Comparison of ENCODE assay signal across 8 cellular contexts in the genomic region with DNA sequence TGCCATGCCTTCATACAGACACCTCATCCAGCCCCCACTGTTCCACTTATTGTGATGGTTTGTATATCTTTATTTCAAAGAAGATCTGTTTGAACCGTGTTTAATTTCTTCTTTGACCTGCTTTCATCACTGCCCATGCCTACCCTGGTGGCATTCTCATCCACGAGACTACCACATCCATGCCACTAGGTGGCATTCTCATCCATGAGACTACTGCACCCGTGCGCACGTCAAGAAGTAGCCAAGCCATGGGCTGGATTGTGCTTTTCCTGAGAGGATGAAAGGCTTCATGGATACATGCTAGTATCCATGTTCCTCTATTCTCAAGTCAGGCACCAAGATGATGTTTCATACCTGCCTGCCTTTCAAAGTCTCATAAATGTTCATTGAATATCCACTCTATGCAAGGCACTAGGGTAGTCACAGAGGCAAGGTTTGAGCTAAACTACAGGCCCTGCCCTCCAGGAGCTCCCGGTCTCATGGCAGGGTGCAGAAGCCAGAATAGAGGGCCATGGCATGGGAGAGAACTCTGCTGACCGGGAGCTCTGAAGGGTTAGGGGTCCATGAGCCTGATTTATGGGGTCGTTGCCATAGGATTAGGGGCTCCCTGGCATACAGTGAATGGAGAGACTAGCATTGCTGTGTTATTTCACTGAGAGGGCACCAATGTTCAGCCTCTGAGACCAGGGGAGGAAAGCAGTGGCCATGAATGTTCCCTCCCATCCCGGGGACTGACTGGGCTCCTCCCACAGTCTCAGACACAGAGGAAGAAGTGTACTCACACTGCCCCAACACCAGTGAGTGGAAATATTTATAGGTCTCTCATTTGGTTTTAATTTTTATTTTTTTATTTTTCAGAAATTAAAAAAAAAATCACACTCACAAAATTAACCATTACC. TPM values are rescaled to one million over a fixed set of nuclear protein-coding genes. Genes with fewer than 3 reads are reported as not detected.
DNase-seq lines count a peak whose midpoint lies in the region; ATAC-seq, FAIRE-seq and TF ChIP-seq lines count a peak whose summit lies in the region.

No MANE protein-coding gene starts in this region.

- no peak for TF ChIP-seq POLR2A in HepG2 (IDR thresholded peaks at IDR 0.05; ENCODE audit: insufficient read depth in 1 of 2, low read depth in 2 of 2, low read length in 2 of 2)
- no peak for TF ChIP-seq POLR2A in testis (IDR thresholded peaks at IDR 0.05)

- WGBS in HepG2 (ENCODE audit: low lambda C conversion rate), result 54% methylated on average over 6 of the region's 9 CpGs
- WGBS in testis, 2 donors, result 39 to 44% methylated on average over 9 of the region's 9 CpGs

- no peaks in the 10 kb centered on the region for H3K79me2 ChIP-seq in HepG2 (ENCODE audit: insufficient read depth, low read length)

- FAIRE-seq in HepG2 (lab: Jason Lieb, UNC), result peak; percentile 95

- H3K4me3 ChIP-seq in RWPE2 (ENCODE audit: severe bottlenecking), result no peak overlapping the region
- no peak overlapping the region for H3K4me3 ChIP-seq in choroid plexus epithelial cell (ENCODE audit: low read depth, low read length)
- no peak overlapping the region for H3K4me3 ChIP-seq in HepG2 (replicated peaks in 1 of 3; ENCODE audit: insufficient read depth in 1 of 3, low read depth in 2 of 3, low read length in 3 of 3)
- H3K4me3 ChIP-seq in testis, result no peak overlapping the region

- H3K27me3 ChIP-seq in RWPE2 (ENCODE audit: insufficient read depth, poor library complexity, severe bottlenecking) (no peaks in the 10 kb centered on the region), HepG2 (ENCODE audit: control insufficient read depth in 1 of 2, insufficient read depth in 2 of 2, low read length in 2 of 2) (no peaks in the 10 kb centered on the region), testis (no peaks in the 10 kb centered on the region)

- POLR2A ChIA-PET in HepG2 (lab: Yijun Ruan, JAX), result no interaction called here

- CTCF ChIA-PET in HepG2 (lab: Yijun Ruan, JAX; ENCODE audit: low intra/inter-chr PET ratio, low total read pairs), result interaction anchor here (0.8 kb wide), 1 partner anchor 523 kb away, joined by 4 read pairs; no protein-coding TSS in a partner anchor

- peak; percentile 68 for DNase-seq in D341Med (ENCODE audit: low spot score)
- no peak for DNase-seq in RWPE2 (ENCODE audit: low spot score)
- DNase-seq in choroid plexus epithelial cell (ENCODE audit: low read depth), result peak; percentile 77
- peak; percentile 23 for DNase-seq in HepG2 (ENCODE audit: low spot score)
- DNase-seq in testis, result peak; percentile 76
- DNase-seq in activated CD4-positive, CD25-positive, alpha-beta regulatory T cell treated with anti-CD3 and anti-CD28 coated beads, Interleukin-2, amount 50 U/mL, for 72 hours, result no peak

- no peaks in the 10 kb centered on the region for H3K4me1 ChIP-seq in RWPE2 (ENCODE audit: insufficient read depth, poor library complexity, severe bottlenecking)
- H3K4me1 ChIP-seq in HepG2 (ENCODE audit: insufficient read depth, low read length), result no peaks in the 10 kb centered on the region
- peaks cover 4% of the 10 kb centered on the region for H3K4me1 ChIP-seq in testis

- H3K9ac ChIP-seq in HepG2 (ENCODE audit: insufficient read depth, low read depth, low read length), result no peak overlapping the region

- H2AFZ ChIP-seq in HepG2 (ENCODE audit: low read length), result no peak overlapping the region

- intact Hi-C loops in HepG2 (cut with micrococcal nuclease; ENCODE audit: unreplicated experiment) (loop anchor here (2.0 kb wide), 2 partner anchors 88 to 522 kb away; no protein-coding TSS in a partner anchor), testis (cut with DNase I; ENCODE audit: low total_unique reads) (no loop called here)

- TF ChIP-seq RAD21 in Ishikawa (IDR thresholded peaks at IDR 0.05; ENCODE audit: low read depth) (peak; percentile 73), HepG2 (CRISPR knock-in tag; IDR thresholded peaks at IDR 0.05) (no peak)

- no TSS peak for BruUV-seq in HepG2 (replicated peaks; lab: Mats Ljungman, UMichigan)

- in situ Hi-C loops in HepG2 (cut with HindIII; ENCODE audit: extremely low pct_ligation_motif_present, low pct_unique_long_range_greater_than_20kb), result loop anchor here (25.0 kb wide), 3 partner anchors 399 to 724 kb away; a partner anchor contains a TSS

- TF ChIP-seq CTCF in RWPE2 (IDR thresholded peaks at IDR 0.05; ENCODE audit: poor library complexity, severe bottlenecking), result peak; percentile 70
- TF ChIP-seq CTCF in choroid plexus epithelial cell (conservative IDR thresholded peaks at IDR 0.05; ENCODE audit: low read depth, low read length), result peak; percentile 80
- peak; percentile 82 for TF ChIP-seq CTCF in HepG2 (CRISPR knock-in tag; IDR thresholded peaks at IDR 0.05)
- peak; percentile 38 to 58 (median 57) for TF ChIP-seq CTCF in testis (IDR thresholded peaks at IDR 0.05)

- ATAC-seq in GM18907 (IDR thresholded peaks at IDR 0.05; ENCODE audit: unreplicated experiment), result peak; percentile 92
- ATAC-seq in RWPE2 (ENCODE audit: low read depth), result peak; percentile 80
- peak; percentile 90 for ATAC-seq in HepG2

- no peak overlapping the region for H3K27ac ChIP-seq in RWPE2 (ENCODE audit: poor library complexity, severe bottlenecking)
- no peak overlapping the region for H3K27ac ChIP-seq in HepG2 (ENCODE audit: extremely low read length, insufficient read depth, low read length)
- peak overlapping the region in 1 of 2 donors; percentile 61 for H3K27ac ChIP-seq in testis

- H3K36me3 ChIP-seq in RWPE2 (ENCODE audit: low read depth) (peaks cover 8% of the 10 kb centered on the region; the same call in 1 of the 2 replicates), HepG2 (replicated peaks in 1 of 2; ENCODE audit: control insufficient read depth in 1 of 2, insufficient read depth in 2 of 2, low read length in 2 of 2) (no peaks in the 10 kb centered on the region; a peak in 1 of 5 replicates), testis (ENCODE audit: low read depth, missing control alignments) (no peaks in the 10 kb centered on the region)

- H3K4me2 ChIP-seq in HepG2 (ENCODE audit: low read depth, low read length), result no peak overlapping the region

- no peaks in the 10 kb centered on the region for H4K20me1 ChIP-seq in HepG2 (ENCODE audit: insufficient read depth, low read length)

- H3K9me3 ChIP-seq in RWPE2 (ENCODE audit: severe bottlenecking), result no peaks in the 10 kb centered on the region
- H3K9me3 ChIP-seq in HepG2 (ENCODE audit: low read length), result no peaks in the 10 kb centered on the region
- no peaks in the 10 kb centered on the region for H3K9me3 ChIP-seq in testis

- no peak for TF ChIP-seq EP300 in Ishikawa (IDR thresholded peaks at IDR 0.05; ENCODE audit: borderline replicate concordance)
- no peak for TF ChIP-seq EP300 in HepG2 (IDR thresholded peaks at IDR 0.05; ENCODE audit: low read depth in 2 of 2, low read length in 2 of 2)
- TF ChIP-seq EP300 in HepG2 (CRISPR knock-in tag; IDR thresholded peaks at IDR 0.05; ENCODE audit: borderline replicate concordance), result no peak

RNA-seq across cellular contexts. Expression of a gene that starts 24.8 kb away (rescaled TPM):
- 22.0 and 29.0 TPM in 2 replicates for total RNA-seq in HepG2 (2016; rRNA removed; fragmentation: Illumina TruSeq; extraction: Trizol)
- 13.4 and 21.7 TPM in 2 replicates for total RNA-seq in HepG2 (2016; cell fraction: cytosol; rRNA removed; fragmentation: Illumina TruSeq; extraction: Trizol; ENCODE audit: low read depth)
- total RNA-seq in HepG2 (2016; cell fraction: insoluble cytoplasmic fraction; rRNA removed; fragmentation: Illumina TruSeq; extraction: Trizol), result 20.4 and 27.4 TPM in 2 replicates
- total RNA-seq in HepG2 (2016; cell fraction: membrane; rRNA removed; fragmentation: Illumina TruSeq; extraction: Trizol), result 28.1 and 36.4 TPM in 2 replicates
- 14.2 and 19.6 TPM in 2 replicates for total RNA-seq in HepG2 (2016; cell fraction: nucleus; rRNA removed; fragmentation: Illumina TruSeq; extraction: Trizol)
- polyA plus RNA-seq in HepG2 (2011; rRNA removed), result 20.4 and 23.8 TPM in 2 replicates
- polyA plus RNA-seq in HepG2 (2011; cell fraction: cytosol; rRNA removed), result 20.3 and 22.5 TPM in 2 replicates
- 38.1 and 38.2 TPM in 2 replicates for polyA plus RNA-seq in HepG2 (2011; cell fraction: nucleus; rRNA removed)
- 16.4 and 17.4 TPM in 2 replicates for polyA plus RNA-seq in HepG2 (2012)
- polyA plus RNA-seq in HepG2 (2016; cell fraction: cytosol; fragmentation: Illumina TruSeq; extraction: Trizol; ENCODE audit: low read depth), result 20.1 and 29.1 TPM in 2 replicates
- polyA plus RNA-seq in HepG2 (2016; cell fraction: insoluble cytoplasmic fraction; fragmentation: Illumina TruSeq; extraction: Trizol; ENCODE audit: low read depth), result 32.3 and 36.8 TPM in 2 replicates
- 23.6 and 37.1 TPM in 2 replicates for polyA plus RNA-seq in HepG2 (2016; cell fraction: membrane; fragmentation: Illumina TruSeq; extraction: Trizol; ENCODE audit: low read depth)
- 30.4 and 33.6 TPM in 2 replicates for polyA plus RNA-seq in HepG2 (2016; cell fraction: nucleus; fragmentation: Illumina TruSeq; extraction: Trizol; ENCODE audit: insufficient read depth, low read depth)
- polyA minus RNA-seq in HepG2 (2011; rRNA and poly(A)+ RNA removed; ENCODE audit: low replicate concordance), result 18.8 and 29.4 TPM in 2 replicates
- polyA minus RNA-seq in HepG2 (2011; cell fraction: cytosol; rRNA and poly(A)+ RNA removed), result 5.5 and 6.6 TPM in 2 replicates
- 18.6 and 19.8 TPM in 2 replicates for polyA minus RNA-seq in HepG2 (2011; cell fraction: nucleus; rRNA and poly(A)+ RNA removed)
- total RNA-seq in testis, result 10 to 100 TPM; 35.1 to 42.0 TPM
- 28.0 TPM for polyA plus RNA-seq in testis (ENCODE audit: insufficient read depth, low read depth, low replicate concordance)

RNA-seq across cellular contexts. Expression of a gene that starts 33.7 kb away (rescaled TPM):
- total RNA-seq in HepG2 (2016; rRNA removed; fragmentation: Illumina TruSeq; extraction: Trizol) (not detected in 2 replicates), testis (1 to 10 TPM; 2.4 to 6.0 TPM)
- not detected in 2 replicates for total RNA-seq in HepG2 (2016; cell fraction: cytosol; rRNA removed; fragmentation: Illumina TruSeq; extraction: Trizol; ENCODE audit: low read depth)
- total RNA-seq in HepG2 (2016; cell fraction: insoluble cytoplasmic fraction; rRNA removed; fragmentation: Illumina TruSeq; extraction: Trizol), result not detected in 2 replicates
- total RNA-seq in HepG2 (2016; cell fraction: membrane; rRNA removed; fragmentation: Illumina TruSeq; extraction: Trizol), result not detected in 2 replicates
- not detected in 2 replicates for total RNA-seq in HepG2 (2016; cell fraction: nucleus; rRNA removed; fragmentation: Illumina TruSeq; extraction: Trizol)
- polyA plus RNA-seq in HepG2 (2011; rRNA removed) (not detected in 2 replicates), testis (ENCODE audit: insufficient read depth, low read depth, low replicate concordance) (9.7 TPM)
- not detected in 2 replicates for polyA plus RNA-seq in HepG2 (2011; cell fraction: cytosol; rRNA removed)
- polyA plus RNA-seq in HepG2 (2011; cell fraction: nucleus; rRNA removed), result not detected in 2 replicates
- polyA plus RNA-seq in HepG2 (2012), result 0.17 TPM in 1 of 2 replicates, not detected in the other
- not detected in 2 replicates for polyA plus RNA-seq in HepG2 (2016; cell fraction: cytosol; fragmentation: Illumina TruSeq; extraction: Trizol; ENCODE audit: low read depth)
- polyA plus RNA-seq in HepG2 (2016; cell fraction: insoluble cytoplasmic fraction; fragmentation: Illumina TruSeq; extraction: Trizol; ENCODE audit: low read depth), result not detected in 2 replicates
- polyA plus RNA-seq in HepG2 (2016; cell fraction: membrane; fragmentation: Illumina TruSeq; extraction: Trizol; ENCODE audit: low read depth), result not detected in 2 replicates
- polyA plus RNA-seq in HepG2 (2016; cell fraction: nucleus; fragmentation: Illumina TruSeq; extraction: Trizol; ENCODE audit: insufficient read depth, low read depth), result not detected in 2 replicates
- not detected in 2 replicates for polyA minus RNA-seq in HepG2 (2011; rRNA and poly(A)+ RNA removed; ENCODE audit: low replicate concordance)
- polyA minus RNA-seq in HepG2 (2011; cell fraction: cytosol; rRNA and poly(A)+ RNA removed), result not detected in 2 replicates
- not detected in 2 replicates for polyA minus RNA-seq in HepG2 (2011; cell fraction: nucleus; rRNA and poly(A)+ RNA removed)

Comparison
In these comparisons a context has a peak if more than half of its experiments do, and no peak if none do; other contexts are left out.
1. DNase-seq: peak in D341Med (single experiment), choroid plexus epithelial cell (single experiment), HepG2 (single experiment) and testis (single experiment); none in RWPE2 (single experiment) and activated CD4-positive, CD25-positive, alpha-beta regulatory T cell treated with anti-CD3 and anti-CD28 coated beads, Interleukin-2, amount 50 U/mL, for 72 hours (single experiment).
2. Peak in every context shown above with its lines, with median percentiles within 50 percentile points of each other: ATAC-seq and CTCF ChIP-seq.